ENCODE assay signal across 1 cellular context in the genomic region with DNA sequence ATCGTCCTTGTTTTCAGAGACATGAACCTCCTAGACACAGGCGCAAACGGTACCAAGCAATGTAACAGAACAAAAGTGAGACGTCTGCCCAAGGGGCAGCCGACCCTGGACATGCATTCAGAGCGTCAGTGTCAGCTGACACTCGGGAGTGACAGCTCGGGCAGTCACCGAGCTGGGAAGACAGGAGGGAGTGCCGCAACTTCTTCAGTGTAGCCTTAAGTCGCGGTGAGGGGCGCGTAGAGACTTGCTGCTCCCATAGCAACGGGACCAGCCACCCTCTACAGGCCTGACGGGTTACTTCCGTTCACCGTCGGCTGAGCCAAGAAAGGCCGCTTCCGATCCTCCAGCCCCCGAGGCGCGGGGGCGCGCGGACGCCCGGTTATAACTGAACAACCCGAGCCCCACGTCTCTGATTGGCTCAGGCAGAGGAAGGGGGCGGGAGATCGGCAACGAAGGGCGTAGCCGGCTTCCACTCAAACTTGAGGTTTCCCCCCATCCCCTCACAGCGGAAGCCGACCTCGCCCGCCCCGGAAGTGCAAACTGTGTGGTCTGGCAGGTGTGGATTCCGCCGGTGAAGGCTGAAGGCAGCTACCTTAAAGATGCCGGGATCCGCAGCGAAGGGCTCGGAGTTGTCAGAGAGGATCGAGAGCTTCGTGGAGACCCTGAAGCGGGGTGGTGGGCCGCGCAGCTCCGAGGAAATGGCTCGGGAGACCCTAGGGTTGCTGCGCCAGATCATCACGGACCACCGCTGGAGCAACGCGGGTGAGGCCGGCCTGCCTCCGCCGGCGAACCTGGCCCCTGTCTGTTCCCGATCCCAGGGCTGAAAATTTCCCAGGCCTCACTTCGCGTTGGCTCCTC.
TF ChIP-seq lines count a peak whose summit lies in the region.

A gene (plus strand): TSS at position 530 of the 858 bp plus-strand sequence. CDS start 70 bp downstream, at position 600.

TF ChIP-seq in K562, 482 proteins besides CTCF, POLR2A, EP300 and RAD21 (continued from another document and continues in another):
- TF ChIP-seq, protein P1, sequence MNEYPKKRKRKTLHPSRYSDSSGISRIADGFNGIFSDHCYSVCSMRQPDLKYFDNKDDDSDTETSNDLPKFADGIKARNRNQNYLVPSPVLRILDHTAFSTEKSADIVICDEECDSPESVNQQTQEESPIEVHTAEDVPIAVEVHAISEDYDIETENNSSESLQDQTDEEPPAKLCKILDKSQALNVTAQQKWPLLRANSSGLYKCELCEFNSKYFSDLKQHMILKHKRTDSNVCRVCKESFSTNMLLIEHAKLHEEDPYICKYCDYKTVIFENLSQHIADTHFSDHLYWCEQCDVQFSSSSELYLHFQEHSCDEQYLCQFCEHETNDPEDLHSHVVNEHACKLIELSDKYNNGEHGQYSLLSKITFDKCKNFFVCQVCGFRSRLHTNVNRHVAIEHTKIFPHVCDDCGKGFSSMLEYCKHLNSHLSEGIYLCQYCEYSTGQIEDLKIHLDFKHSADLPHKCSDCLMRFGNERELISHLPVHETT (CRISPR knock-in tag; conservative IDR thresholded peaks at IDR 0.05 in 1 of 2, IDR thresholded peaks at IDR 0.05 in 1 of 2), result peak in 1 of 2 experiments; percentile 83; a peak in 2 of 4 replicates
- TF ChIP-seq NFRKB (IDR thresholded peaks at IDR 0.05; ENCODE audit: low read depth), result no peak
- TF ChIP-seq KAT7 (CRISPR knock-in tag; IDR thresholded peaks at IDR 0.05; ENCODE audit: borderline replicate concordance), result no peak
- TF ChIP-seq, protein P2, sequence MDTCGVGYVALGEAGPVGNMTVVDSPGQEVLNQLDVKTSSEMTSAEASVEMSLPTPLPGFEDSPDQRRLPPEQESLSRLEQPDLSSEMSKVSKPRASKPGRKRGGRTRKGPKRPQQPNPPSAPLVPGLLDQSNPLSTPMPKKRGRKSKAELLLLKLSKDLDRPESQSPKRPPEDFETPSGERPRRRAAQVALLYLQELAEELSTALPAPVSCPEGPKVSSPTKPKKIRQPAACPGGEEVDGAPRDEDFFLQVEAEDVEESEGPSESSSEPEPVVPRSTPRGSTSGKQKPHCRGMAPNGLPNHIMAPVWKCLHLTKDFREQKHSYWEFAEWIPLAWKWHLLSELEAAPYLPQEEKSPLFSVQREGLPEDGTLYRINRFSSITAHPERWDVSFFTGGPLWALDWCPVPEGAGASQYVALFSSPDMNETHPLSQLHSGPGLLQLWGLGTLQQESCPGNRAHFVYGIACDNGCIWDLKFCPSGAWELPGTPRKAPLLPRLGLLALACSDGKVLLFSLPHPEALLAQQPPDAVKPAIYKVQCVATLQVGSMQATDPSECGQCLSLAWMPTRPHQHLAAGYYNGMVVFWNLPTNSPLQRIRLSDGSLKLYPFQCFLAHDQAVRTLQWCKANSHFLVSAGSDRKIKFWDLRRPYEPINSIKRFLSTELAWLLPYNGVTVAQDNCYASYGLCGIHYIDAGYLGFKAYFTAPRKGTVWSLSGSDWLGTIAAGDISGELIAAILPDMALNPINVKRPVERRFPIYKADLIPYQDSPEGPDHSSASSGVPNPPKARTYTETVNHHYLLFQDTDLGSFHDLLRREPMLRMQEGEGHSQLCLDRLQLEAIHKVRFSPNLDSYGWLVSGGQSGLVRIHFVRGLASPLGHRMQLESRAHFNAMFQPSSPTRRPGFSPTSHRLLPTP (IDR thresholded peaks at IDR 0.05; ENCODE audit: borderline replicate concordance, extremely low read depth, insufficient read length), result no peak
- TF ChIP-seq ZFX (CRISPR knock-in tag; IDR thresholded peaks at IDR 0.05), result peak; percentile 68
- no peak for TF ChIP-seq CEBPG (CRISPR knock-in tag; IDR thresholded peaks at IDR 0.05)
- no peak for TF ChIP-seq CEBPG (tag; conservative IDR thresholded peaks at IDR 0.05 in 1 of 2, IDR thresholded peaks at IDR 0.05 in 1 of 2)
- no peak for TF ChIP-seq HDAC8 (tag; IDR thresholded peaks at IDR 0.05)
- TF ChIP-seq, protein P3, sequence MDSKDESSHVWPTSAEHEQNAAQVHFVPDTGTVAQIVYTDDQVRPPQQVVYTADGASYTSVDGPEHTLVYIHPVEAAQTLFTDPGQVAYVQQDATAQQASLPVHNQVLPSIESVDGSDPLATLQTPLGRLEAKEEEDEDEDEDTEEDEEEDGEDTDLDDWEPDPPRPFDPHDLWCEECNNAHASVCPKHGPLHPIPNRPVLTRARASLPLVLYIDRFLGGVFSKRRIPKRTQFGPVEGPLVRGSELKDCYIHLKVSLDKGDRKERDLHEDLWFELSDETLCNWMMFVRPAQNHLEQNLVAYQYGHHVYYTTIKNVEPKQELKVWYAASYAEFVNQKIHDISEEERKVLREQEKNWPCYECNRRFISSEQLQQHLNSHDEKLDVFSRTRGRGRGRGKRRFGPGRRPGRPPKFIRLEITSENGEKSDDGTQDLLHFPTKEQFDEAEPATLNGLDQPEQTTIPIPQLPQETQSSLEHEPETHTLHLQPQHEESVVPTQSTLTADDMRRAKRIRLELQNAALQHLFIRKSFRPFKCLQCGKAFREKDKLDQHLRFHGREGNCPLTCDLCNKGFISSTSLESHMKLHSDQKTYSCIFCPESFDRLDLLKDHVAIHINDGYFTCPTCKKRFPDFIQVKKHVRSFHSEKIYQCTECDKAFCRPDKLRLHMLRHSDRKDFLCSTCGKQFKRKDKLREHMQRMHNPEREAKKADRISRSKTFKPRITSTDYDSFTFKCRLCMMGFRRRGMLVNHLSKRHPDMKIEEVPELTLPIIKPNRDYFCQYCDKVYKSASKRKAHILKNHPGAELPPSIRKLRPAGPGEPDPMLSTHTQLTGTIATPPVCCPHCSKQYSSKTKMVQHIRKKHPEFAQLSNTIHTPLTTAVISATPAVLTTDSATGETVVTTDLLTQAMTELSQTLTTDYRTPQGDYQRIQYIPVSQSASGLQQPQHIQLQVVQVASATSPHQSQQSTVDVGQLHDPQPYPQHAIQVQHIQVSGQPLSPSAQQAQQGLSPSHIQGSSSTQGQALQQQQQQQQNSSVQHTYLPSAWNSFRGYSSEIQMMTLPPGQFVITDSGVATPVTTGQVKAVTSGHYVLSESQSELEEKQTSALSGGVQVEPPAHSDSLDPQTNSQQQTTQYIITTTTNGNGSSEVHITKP (IDR thresholded peaks at IDR 0.05; ENCODE audit: partially characterized antibody), result peak; percentile 59
- TF ChIP-seq GTF2E2 (tag; IDR thresholded peaks at IDR 0.05), result no peak
- TF ChIP-seq THRAP3 (IDR thresholded peaks at IDR 0.05; ENCODE audit: borderline replicate concordance), result no peak
- no peak for TF ChIP-seq XRCC5 (IDR thresholded peaks at IDR 0.05; ENCODE audit: low read depth, low read length)
- no peak for TF ChIP-seq ZNF408 (CRISPR knock-in tag; IDR thresholded peaks at IDR 0.05; ENCODE audit: low read depth)
- no peak for TF ChIP-seq CREBBP (IDR thresholded peaks at IDR 0.05; ENCODE audit: low read depth, low read length)
- TF ChIP-seq ZNF507 (tag; conservative IDR thresholded peaks at IDR 0.05), result no peak
- no peak for TF ChIP-seq PRPF4 (IDR thresholded peaks at IDR 0.05; ENCODE audit: insufficient read depth, low read depth, low read length, poor library complexity, severe bottlenecking)
- no peak for TF ChIP-seq RNF2 (IDR thresholded peaks at IDR 0.05)
- TF ChIP-seq YBX1 (IDR thresholded peaks at IDR 0.05), result no peak
- TF ChIP-seq, protein P4, sequence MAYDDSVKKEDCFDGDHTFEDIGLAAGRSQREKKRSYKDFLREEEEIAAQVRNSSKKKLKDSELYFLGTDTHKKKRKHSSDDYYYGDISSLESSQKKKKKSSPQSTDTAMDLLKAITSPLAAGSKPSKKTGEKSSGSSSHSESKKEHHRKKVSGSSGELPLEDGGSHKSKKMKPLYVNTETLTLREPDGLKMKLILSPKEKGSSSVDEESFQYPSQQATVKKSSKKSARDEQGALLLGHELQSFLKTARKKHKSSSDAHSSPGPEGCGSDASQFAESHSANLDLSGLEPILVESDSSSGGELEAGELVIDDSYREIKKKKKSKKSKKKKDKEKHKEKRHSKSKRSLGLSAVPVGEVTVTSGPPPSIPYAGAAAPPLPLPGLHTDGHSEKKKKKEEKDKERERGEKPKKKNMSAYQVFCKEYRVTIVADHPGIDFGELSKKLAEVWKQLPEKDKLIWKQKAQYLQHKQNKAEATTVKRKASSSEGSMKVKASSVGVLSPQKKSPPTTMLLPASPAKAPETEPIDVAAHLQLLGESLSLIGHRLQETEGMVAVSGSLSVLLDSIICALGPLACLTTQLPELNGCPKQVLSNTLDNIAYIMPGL (CRISPR knock-in tag; IDR thresholded peaks at IDR 0.05), result no peak
- TF ChIP-seq PTTG1 (tag; IDR thresholded peaks at IDR 0.05; ENCODE audit: low read depth), result no peak
- TF ChIP-seq, protein P5, sequence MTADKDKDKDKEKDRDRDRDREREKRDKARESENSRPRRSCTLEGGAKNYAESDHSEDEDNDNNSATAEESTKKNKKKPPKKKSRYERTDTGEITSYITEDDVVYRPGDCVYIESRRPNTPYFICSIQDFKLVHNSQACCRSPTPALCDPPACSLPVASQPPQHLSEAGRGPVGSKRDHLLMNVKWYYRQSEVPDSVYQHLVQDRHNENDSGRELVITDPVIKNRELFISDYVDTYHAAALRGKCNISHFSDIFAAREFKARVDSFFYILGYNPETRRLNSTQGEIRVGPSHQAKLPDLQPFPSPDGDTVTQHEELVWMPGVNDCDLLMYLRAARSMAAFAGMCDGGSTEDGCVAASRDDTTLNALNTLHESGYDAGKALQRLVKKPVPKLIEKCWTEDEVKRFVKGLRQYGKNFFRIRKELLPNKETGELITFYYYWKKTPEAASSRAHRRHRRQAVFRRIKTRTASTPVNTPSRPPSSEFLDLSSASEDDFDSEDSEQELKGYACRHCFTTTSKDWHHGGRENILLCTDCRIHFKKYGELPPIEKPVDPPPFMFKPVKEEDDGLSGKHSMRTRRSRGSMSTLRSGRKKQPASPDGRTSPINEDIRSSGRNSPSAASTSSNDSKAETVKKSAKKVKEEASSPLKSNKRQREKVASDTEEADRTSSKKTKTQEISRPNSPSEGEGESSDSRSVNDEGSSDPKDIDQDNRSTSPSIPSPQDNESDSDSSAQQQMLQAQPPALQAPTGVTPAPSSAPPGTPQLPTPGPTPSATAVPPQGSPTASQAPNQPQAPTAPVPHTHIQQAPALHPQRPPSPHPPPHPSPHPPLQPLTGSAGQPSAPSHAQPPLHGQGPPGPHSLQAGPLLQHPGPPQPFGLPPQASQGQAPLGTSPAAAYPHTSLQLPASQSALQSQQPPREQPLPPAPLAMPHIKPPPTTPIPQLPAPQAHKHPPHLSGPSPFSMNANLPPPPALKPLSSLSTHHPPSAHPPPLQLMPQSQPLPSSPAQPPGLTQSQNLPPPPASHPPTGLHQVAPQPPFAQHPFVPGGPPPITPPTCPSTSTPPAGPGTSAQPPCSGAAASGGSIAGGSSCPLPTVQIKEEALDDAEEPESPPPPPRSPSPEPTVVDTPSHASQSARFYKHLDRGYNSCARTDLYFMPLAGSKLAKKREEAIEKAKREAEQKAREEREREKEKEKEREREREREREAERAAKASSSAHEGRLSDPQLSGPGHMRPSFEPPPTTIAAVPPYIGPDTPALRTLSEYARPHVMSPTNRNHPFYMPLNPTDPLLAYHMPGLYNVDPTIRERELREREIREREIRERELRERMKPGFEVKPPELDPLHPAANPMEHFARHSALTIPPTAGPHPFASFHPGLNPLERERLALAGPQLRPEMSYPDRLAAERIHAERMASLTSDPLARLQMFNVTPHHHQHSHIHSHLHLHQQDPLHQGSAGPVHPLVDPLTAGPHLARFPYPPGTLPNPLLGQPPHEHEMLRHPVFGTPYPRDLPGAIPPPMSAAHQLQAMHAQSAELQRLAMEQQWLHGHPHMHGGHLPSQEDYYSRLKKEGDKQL (CRISPR knock-in tag; IDR thresholded peaks at IDR 0.05; ENCODE audit: borderline replicate concordance), result no peak
- peak; percentile 91 for TF ChIP-seq NFYB (IDR thresholded peaks at IDR 0.05; ENCODE audit: extremely low read depth, insufficient read length)
- no peak for TF ChIP-seq EWSR1 (IDR thresholded peaks at IDR 0.05; ENCODE audit: borderline replicate concordance, low read depth, partially characterized antibody)
- TF ChIP-seq, protein P6, sequence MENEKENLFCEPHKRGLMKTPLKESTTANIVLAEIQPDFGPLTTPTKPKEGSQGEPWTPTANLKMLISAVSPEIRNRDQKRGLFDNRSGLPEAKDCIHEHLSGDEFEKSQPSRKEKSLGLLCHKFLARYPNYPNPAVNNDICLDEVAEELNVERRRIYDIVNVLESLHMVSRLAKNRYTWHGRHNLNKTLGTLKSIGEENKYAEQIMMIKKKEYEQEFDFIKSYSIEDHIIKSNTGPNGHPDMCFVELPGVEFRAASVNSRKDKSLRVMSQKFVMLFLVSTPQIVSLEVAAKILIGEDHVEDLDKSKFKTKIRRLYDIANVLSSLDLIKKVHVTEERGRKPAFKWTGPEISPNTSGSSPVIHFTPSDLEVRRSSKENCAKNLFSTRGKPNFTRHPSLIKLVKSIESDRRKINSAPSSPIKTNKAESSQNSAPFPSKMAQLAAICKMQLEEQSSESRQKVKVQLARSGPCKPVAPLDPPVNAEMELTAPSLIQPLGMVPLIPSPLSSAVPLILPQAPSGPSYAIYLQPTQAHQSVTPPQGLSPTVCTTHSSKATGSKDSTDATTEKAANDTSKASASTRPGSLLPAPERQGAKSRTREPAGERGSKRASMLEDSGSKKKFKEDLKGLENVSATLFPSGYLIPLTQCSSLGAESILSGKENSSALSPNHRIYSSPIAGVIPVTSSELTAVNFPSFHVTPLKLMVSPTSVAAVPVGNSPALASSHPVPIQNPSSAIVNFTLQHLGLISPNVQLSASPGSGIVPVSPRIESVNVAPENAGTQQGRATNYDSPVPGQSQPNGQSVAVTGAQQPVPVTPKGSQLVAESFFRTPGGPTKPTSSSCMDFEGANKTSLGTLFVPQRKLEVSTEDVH (IDR thresholded peaks at IDR 0.05; ENCODE audit: low read depth, partially characterized antibody), result peak; percentile 74
- TF ChIP-seq CC2D1A (IDR thresholded peaks at IDR 0.05), result no peak
- TF ChIP-seq KDM4B (IDR thresholded peaks at IDR 0.05; ENCODE audit: borderline replicate concordance in 2 of 2, low read depth in 1 of 2), result peak in 1 of 2 experiments; percentile 85; a peak in 1 of 4 replicates
- no peak for TF ChIP-seq KLF10 (CRISPR knock-in tag; IDR thresholded peaks at IDR 0.05)
- TF ChIP-seq, protein P7, sequence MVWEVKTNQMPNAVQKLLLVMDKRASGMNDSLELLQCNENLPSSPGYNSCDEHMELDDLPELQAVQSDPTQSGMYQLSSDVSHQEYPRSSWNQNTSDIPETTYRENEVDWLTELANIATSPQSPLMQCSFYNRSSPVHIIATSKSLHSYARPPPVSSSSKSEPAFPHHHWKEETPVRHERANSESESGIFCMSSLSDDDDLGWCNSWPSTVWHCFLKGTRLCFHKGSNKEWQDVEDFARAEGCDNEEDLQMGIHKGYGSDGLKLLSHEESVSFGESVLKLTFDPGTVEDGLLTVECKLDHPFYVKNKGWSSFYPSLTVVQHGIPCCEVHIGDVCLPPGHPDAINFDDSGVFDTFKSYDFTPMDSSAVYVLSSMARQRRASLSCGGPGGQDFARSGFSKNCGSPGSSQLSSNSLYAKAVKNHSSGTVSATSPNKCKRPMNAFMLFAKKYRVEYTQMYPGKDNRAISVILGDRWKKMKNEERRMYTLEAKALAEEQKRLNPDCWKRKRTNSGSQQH (CRISPR knock-in tag; IDR thresholded peaks at IDR 0.05), result no peak
- no peak for TF ChIP-seq PYGO2 (tag; IDR thresholded peaks at IDR 0.05)
- TF ChIP-seq, protein P8, sequence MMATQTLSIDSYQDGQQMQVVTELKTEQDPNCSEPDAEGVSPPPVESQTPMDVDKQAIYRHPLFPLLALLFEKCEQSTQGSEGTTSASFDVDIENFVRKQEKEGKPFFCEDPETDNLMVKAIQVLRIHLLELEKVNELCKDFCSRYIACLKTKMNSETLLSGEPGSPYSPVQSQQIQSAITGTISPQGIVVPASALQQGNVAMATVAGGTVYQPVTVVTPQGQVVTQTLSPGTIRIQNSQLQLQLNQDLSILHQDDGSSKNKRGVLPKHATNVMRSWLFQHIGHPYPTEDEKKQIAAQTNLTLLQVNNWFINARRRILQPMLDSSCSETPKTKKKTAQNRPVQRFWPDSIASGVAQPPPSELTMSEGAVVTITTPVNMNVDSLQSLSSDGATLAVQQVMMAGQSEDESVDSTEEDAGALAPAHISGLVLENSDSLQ (IDR thresholded peaks at IDR 0.05), result peak; percentile 97
